ENCODE assay signal across 14 cellular contexts in genomic region chr10:119665901-119666708, GRCh38. TPM values are rescaled to one million over a fixed set of nuclear protein-coding genes. Genes with fewer than 3 reads are reported as not detected.
DNase-seq lines count a peak whose midpoint lies in the region; ATAC-seq, FAIRE-seq and TF ChIP-seq lines count a peak whose summit lies in the region.
"Had no signal": no experiment of that assay in that cellular context is flagged by ENCODE, and none has a peak within 500 bp of the region (broad histone marks: within the 10 kb centered on the region; RNA-seq: fewer than 3 reads in every experiment).

No MANE protein-coding gene starts in this region.

- no peaks in the 10 kb centered on the region for H3K36me3 Mint-ChIP-seq in Calu3 (ENCODE audit: insufficient read depth, unreplicated experiment)

- peak overlapping the region; percentile 84 to 91 for H3K27ac ChIP-seq in A549
- H3K27ac ChIP-seq in brain microvascular endothelial cell = peak overlapping the region; percentile 5
- no peak overlapping the region for H3K27ac ChIP-seq in liver (ENCODE audit: low read depth in 1 of 2, low read length in 2 of 2)
- no peak overlapping the region for H3K27ac ChIP-seq in A673 (ENCODE audit: low read depth, low read length, poor library complexity, severe bottlenecking)

- no peaks in the 10 kb centered on the region for H3K27me3 ChIP-seq in brain microvascular endothelial cell (replicated peaks)
- H3K27me3 ChIP-seq in liver (ENCODE audit: control insufficient read depth in 4 of 4, insufficient read depth in 4 of 4, low read length in 3 of 4) = no peaks in the 10 kb centered on the region
- no peaks in the 10 kb centered on the region for H3K27me3 ChIP-seq in A673 (replicated peaks; ENCODE audit: insufficient read depth, low read depth, low read length, poor library complexity)

- intact Hi-C loops in Calu3 (cut with micrococcal nuclease; ENCODE audit: unreplicated experiment) = no loop called here
- intact Hi-C loops in A673 (cut with micrococcal nuclease; ENCODE audit: unreplicated experiment) = no loop called here

- H3K4me3 ChIP-seq in A549 (no peak overlapping the region), brain microvascular endothelial cell (ENCODE audit: low read depth, low read length) (no peak overlapping the region), liver (ENCODE audit: low read depth in 1 of 3, low read length in 3 of 3) (no peak overlapping the region), A673 (ENCODE audit: low read depth, low read length, poor library complexity, severe bottlenecking) (no peak overlapping the region)

- H3K27ac Mint-ChIP-seq in Calu3 (ENCODE audit: unreplicated experiment) = peak overlapping the region; percentile 73

- no peak for TF ChIP-seq POLR2A in A549 (IDR thresholded peaks at IDR 0.05; ENCODE audit: low read length)

- POLR2A ChIA-PET in A549 (lab: Yijun Ruan, JAX) (no interaction called here), A673 (lab: Charles Lee; ENCODE audit: low non-redundant PET) (no interaction called here)

- H3K4me1 Mint-ChIP-seq in Calu3 (ENCODE audit: low read depth, unreplicated experiment) = peaks cover 33% of the 10 kb centered on the region

- CTCF ChIA-PET in A549 (lab: Yijun Ruan, JAX) = interaction anchor here (0.7 to 6.1 kb wide), 6 partner anchors 14 to 456 kb away, joined by 3 to 36 read pairs (median 4); no protein-coding TSS in a partner anchor
- CTCF ChIA-PET in Calu3 (lab: Charles Lee) = no interaction called here
- CTCF ChIA-PET in A673 (lab: Charles Lee) = no interaction called here

- no peak for DNase-seq in A549 (ENCODE audit: low read depth in 1 of 2, low spot score in 1 of 2)
- no peak for DNase-seq in Calu3
- DNase-seq in brain microvascular endothelial cell = no peak
- no peak for DNase-seq in A673 (ENCODE audit: low spot score)
- no peak for DNase-seq in CD1c-positive myeloid dendritic cell (ENCODE audit: extremely low spot score)
- DNase-seq in NCI-H82 (lab: John Stamatoyannopoulos, UW) = no peak
- DNase-seq in activated CD8-positive, alpha-beta memory T cell treated with anti-CD3 and anti-CD28 coated beads for 24 hours = no peak
- DNase-seq: activated T-cell treated with anti-CD3 and anti-CD28 coated beads, Interleukin-2, amount 50 U/mL, for 72 hours; cerebellar nuclear complex; kidney glomerular epithelial cell; NCI-H524; SIG-M5 had no signal

- H3K4me3 Mint-ChIP-seq in Calu3 (ENCODE audit: low read depth, unreplicated experiment) = peak overlapping the region; percentile 48
- H3K4me3 Mint-ChIP-seq: activated T-cell treated with anti-CD3 and anti-CD28 coated beads, Interleukin-2, amount 50 U/mL, for 72 hours; CD14-positive monocyte had no signal

- peak in 1 of 2 experiments; percentile 12; a peak in 3 of 6 replicates for ATAC-seq in A549
- ATAC-seq: activated T-cell treated with anti-CD3 and anti-CD28 coated beads, Interleukin-2, amount 50 U/mL, for 72 hours had no signal

- H3K9me3 Mint-ChIP-seq in Calu3 (ENCODE audit: low read depth, unreplicated experiment) = no peaks in the 10 kb centered on the region
- H3K9me3 Mint-ChIP-seq: activated T-cell treated with anti-CD3 and anti-CD28 coated beads, Interleukin-2, amount 50 U/mL, for 72 hours; CD14-positive monocyte had no signal

- H3K4me2 ChIP-seq in A549 = peak overlapping the region; percentile 90

- H3K9ac ChIP-seq in liver (ENCODE audit: low read depth in 1 of 2, low read length in 2 of 2) = no peak overlapping the region

- BruUV-seq in Calu3 (replicated peaks; lab: Mats Ljungman, UMichigan) (no TSS peak), A673 (replicated peaks; lab: Mats Ljungman, UMichigan) (no TSS peak)

- in situ Hi-C loops in brain microvascular endothelial cell (cut with HindIII; ENCODE audit: low pct_ligation_motif_present, low sequenced_read_pairs) = no loop called here

- H3K9me3 ChIP-seq in A549 = no peaks in the 10 kb centered on the region
- H3K9me3 ChIP-seq in liver (ENCODE audit: control insufficient read depth in 4 of 4, low read length in 3 of 4) = no peaks in the 10 kb centered on the region
- H3K9me3 ChIP-seq in A673 (ENCODE audit: low read depth, low read length, poor library complexity, severe bottlenecking) = no peaks in the 10 kb centered on the region

- H3K27me3 Mint-ChIP-seq in Calu3 (ENCODE audit: unreplicated experiment) = no peaks in the 10 kb centered on the region

- H3K4me1 ChIP-seq in A549 = peaks cover 81% of the 10 kb centered on the region
- H3K4me1 ChIP-seq in liver (ENCODE audit: control insufficient read depth in 4 of 4, insufficient read depth in 4 of 4, low read length in 3 of 4) = peaks cover 0 to 8% (median 6%) of the 10 kb centered on the region in 4 donors
- peaks cover 34% of the 10 kb centered on the region for H3K4me1 ChIP-seq in A673 (ENCODE audit: insufficient read depth, low read length, poor library complexity, severe bottlenecking)

- 63% methylated on average over 14 of the region's 14 CpGs for WGBS in A549 (ENCODE audit: missing lambda C conversion rate)
- WGBS in liver = 66% methylated on average over 14 of the region's 14 CpGs

- no peak for FAIRE-seq in A549 (lab: Jason Lieb, UNC)

- TF ChIP-seq RAD21 in A549 (conservative IDR thresholded peaks at IDR 0.05 in 1 of 2, IDR thresholded peaks at IDR 0.05 in 1 of 2) (no peak), liver (IDR thresholded peaks at IDR 0.05) (no peak)

- no peak for TF ChIP-seq CTCF in A549 (IDR thresholded peaks at IDR 0.05)
- no peak for TF ChIP-seq CTCF in Calu3 (IDR thresholded peaks at IDR 0.05; ENCODE audit: unreplicated experiment)
- TF ChIP-seq CTCF in brain microvascular endothelial cell (IDR thresholded peaks at IDR 0.05; ENCODE audit: low read depth, low read length, missing control alignments) = no peak
- no peak for TF ChIP-seq CTCF in liver (IDR thresholded peaks at IDR 0.05; ENCODE audit: low read depth, low read length, missing input control)
- no peak for TF ChIP-seq CTCF in A673 (conservative IDR thresholded peaks at IDR 0.05; ENCODE audit: low read depth, low read length)

- H3K36me3 ChIP-seq in brain microvascular endothelial cell (replicated peaks) (peaks cover 17% of the 10 kb centered on the region), liver (ENCODE audit: control insufficient read depth in 4 of 4, insufficient read depth in 3 of 4, low read depth in 1 of 4, low read length in 3 of 4) (peaks cover 6 to 15% (median 11%) of the 10 kb centered on the region in 4 donors), A673 (ENCODE audit: insufficient read depth, low read length, poor library complexity, severe bottlenecking) (peaks cover 14% of the 10 kb centered on the region)

- TF ChIP-seq EP300 in A549 (IDR thresholded peaks at IDR 0.05) = no peak

TF ChIP-seq in A549, 52 proteins besides CTCF, POLR2A, EP300 and RAD21:
- TF ChIP-seq NFE2L2 (conservative IDR thresholded peaks at IDR 0.05; ENCODE audit: low read length) = no peak
- TF ChIP-seq GATA3 (IDR thresholded peaks at IDR 0.05; ENCODE audit: borderline replicate concordance) = 0 out of 2 replicates have a peak, but pooled peaks have one; percentile 14
TF ChIP-seq in A549: peak in this region for 1.

TF ChIP-seq in liver, 16 proteins besides CTCF, POLR2A, EP300 and RAD21:
- peak in 1 of 2 donors; percentile 32 for TF ChIP-seq RXRA (IDR thresholded peaks at IDR 0.05)
- peak; percentile 54 for TF ChIP-seq SP1 (IDR thresholded peaks at IDR 0.05)
- TF ChIP-seq FOXA2 (IDR thresholded peaks at IDR 0.05) = no peak
- no peak for TF ChIP-seq HNF4G (IDR thresholded peaks at IDR 0.05)
- TF ChIP-seq HNF4A (conservative IDR thresholded peaks at IDR 0.05) = peak in 1 of 2 donors; percentile 31
- TF ChIP-seq NR2F2 (IDR thresholded peaks at IDR 0.05) = peak; percentile 85
TF ChIP-seq in liver: peak in this region for 4.

RNA-seq across cellular contexts. Expression of gene BAG3, which starts 14.9 kb away (rescaled TPM):
- 10.7 and 18.3 TPM in 2 replicates for polyA plus RNA-seq in A549 (2011; rRNA removed)
- 19.0 and 26.0 TPM in 2 replicates for polyA plus RNA-seq in A549 (2012; cell fraction: cytosol; rRNA removed)
- polyA plus RNA-seq in A549 (2012; cell fraction: nucleus; rRNA removed) = 43.7 and 44.6 TPM in 2 replicates
- polyA plus RNA-seq in A549 (2017; fragmentation: RNase III; extraction: RNeasy Plus Mini Kit Qiagen cat#74134 plus additional on column Dnase treatment) = 50.0 to 58.4 TPM (median 57.4 TPM) in 3 replicates
- 11.6 TPM in 2 replicates for polyA minus RNA-seq in A549 (2011; rRNA and poly(A)+ RNA removed)
- 29.6 and 35.2 TPM in 2 replicates for total RNA-seq in Calu3 (2022)
- 1 to 10 TPM; 2.2 to 6.0 TPM for total RNA-seq in liver
- polyA plus RNA-seq in liver = 10 to 100 TPM in 1 of 2 donors, 1 to 10 TPM in 1; 6.6 to 15.1 TPM
- 56.5 and 57.6 TPM in 2 replicates for total RNA-seq in A673 (2021)

RNA-seq across cellular contexts. Expression of gene INPP5F, which starts 59.7 kb away (rescaled TPM):
- polyA plus RNA-seq in A549 (2011; rRNA removed) (7.7 and 8.3 TPM in 2 replicates), A549 (2017; fragmentation: RNase III; extraction: RNeasy Plus Mini Kit Qiagen cat#74134 plus additional on column Dnase treatment) (5.6 to 6.2 TPM (median 5.6 TPM) in 3 replicates), liver (1 to 10 TPM; 1.1 to 1.5 TPM)
- polyA plus RNA-seq in A549 (2012; cell fraction: cytosol; rRNA removed) = 2.8 and 3.2 TPM in 2 replicates
- polyA plus RNA-seq in A549 (2012; cell fraction: nucleus; rRNA removed) = 2.4 and 4.2 TPM in 2 replicates
- 5.5 and 9.3 TPM in 2 replicates for polyA minus RNA-seq in A549 (2011; rRNA and poly(A)+ RNA removed)
- total RNA-seq in Calu3 (2022) (6.9 and 7.3 TPM in 2 replicates), liver (1 to 10 TPM; 2.8 to 8.1 TPM), A673 (2021) (20.0 and 22.0 TPM in 2 replicates)

Comparison
In these comparisons a context has a peak if more than half of its experiments do, and no peak if none do; other contexts are left out.
1. H3K27ac ChIP-seq: peak in A549 (2 of 2) and brain microvascular endothelial cell (single experiment); none in liver (0 of 2) and A673 (single experiment).